Comparison of ENCODE assay signal across 11 cellular contexts in genomic region chr5:52943285-52943684, GRCh38. TPM values are rescaled to one million over a fixed set of nuclear protein-coding genes. Genes with fewer than 3 reads are reported as not detected.
DNase-seq lines count a peak whose midpoint lies in the region; ATAC-seq, FAIRE-seq and TF ChIP-seq lines count a peak whose summit lies in the region.
"Had no signal": no experiment of that assay in that cellular context is flagged by ENCODE, and none has a peak within 500 bp of the region (broad histone marks: within the 10 kb centered on the region; RNA-seq: fewer than 3 reads in every experiment).

No MANE protein-coding gene starts in this region.

- CTCF ChIA-PET in Calu3 (lab: Charles Lee) = no interaction called here
- CTCF ChIA-PET in endothelial cell of umbilical vein (lab: Charles Lee) = interaction anchor here (0.6 to 4.7 kb wide), 25 partner anchors 11 to 250 kb away, joined by 3 to 28 read pairs (median 4); partner anchors contain the start of gene ITGA2

- ATAC-seq in GM19372 (IDR thresholded peaks at IDR 0.05; ENCODE audit: low read depth, unreplicated experiment) = peak; percentile 57
- ATAC-seq: CD8-positive, alpha-beta T cell; psoas muscle had no signal

- dilution Hi-C loops in endothelial cell of umbilical vein (cut with MboI; ENCODE audit: extremely low pct_ligation_motif_present, low sequenced_read_pairs) = no loop called here

- H3K4me1 ChIP-seq in endothelial cell of umbilical vein (ENCODE audit: control insufficient read depth, extremely low read depth, insufficient read depth, low read length) = peaks cover 26% of the 10 kb centered on the region
- H3K4me1 ChIP-seq: psoas muscle had no signal

- no peak overlapping the region for H3K4me3 Mint-ChIP-seq in Calu3 (ENCODE audit: low read depth, unreplicated experiment)
- H3K4me3 Mint-ChIP-seq: CD8-positive, alpha-beta T cell had no signal

- no peaks in the 10 kb centered on the region for H3K36me3 ChIP-seq in endothelial cell of umbilical vein (ENCODE audit: control insufficient read depth in 2 of 2, extremely low read depth in 1 of 2, insufficient read depth in 2 of 2, low read length in 2 of 2)

- H3K9me1 ChIP-seq in endothelial cell of umbilical vein (replicated peaks; ENCODE audit: control insufficient read depth, extremely low read depth, insufficient read depth, low read length) = no peaks in the 10 kb centered on the region

- no peak overlapping the region for H3K4me3 ChIP-seq in endothelial cell of umbilical vein (replicated peaks in 1 of 3; ENCODE audit: insufficient read depth in 1 of 3, low read depth in 1 of 3, low read length in 3 of 3)
- H3K4me3 ChIP-seq: psoas muscle had no signal

- no peaks in the 10 kb centered on the region for H3K9me3 Mint-ChIP-seq in Calu3 (ENCODE audit: low read depth, unreplicated experiment)
- H3K9me3 Mint-ChIP-seq: CD8-positive, alpha-beta T cell had no signal

- H3K9me3 ChIP-seq in endothelial cell of umbilical vein (replicated peaks; ENCODE audit: control insufficient read depth, insufficient read depth, low read length) = no peaks in the 10 kb centered on the region
- H3K9me3 ChIP-seq: psoas muscle had no signal

- BruUV-seq in Calu3 (replicated peaks; lab: Mats Ljungman, UMichigan) = no TSS peak
- BruUV-seq in endothelial cell of umbilical vein (replicated peaks; lab: Mats Ljungman, UMichigan) = no TSS peak

- peaks cover under 1% of the 10 kb centered on the region for H4K20me1 ChIP-seq in endothelial cell of umbilical vein (replicated peaks; ENCODE audit: control insufficient read depth, extremely low read depth, insufficient read depth, low read length)

- peak; percentile 70 for FAIRE-seq in endothelial cell of umbilical vein (lab: Jason Lieb, UNC)

- POLR2A ChIA-PET in endothelial cell of umbilical vein (lab: Charles Lee) = no interaction called here

- intact Hi-C loops in Calu3 (cut with micrococcal nuclease; ENCODE audit: unreplicated experiment) (loop anchor here (10.0 kb wide), 1 partner anchor 1292 kb away; no protein-coding TSS in a partner anchor), endothelial cell of umbilical vein (cut with micrococcal nuclease) (loop anchor here (1.0 kb wide), 1 partner anchor 153 kb away; no protein-coding TSS in a partner anchor)

- H3K27me3 Mint-ChIP-seq in Calu3 (ENCODE audit: unreplicated experiment) = no peaks in the 10 kb centered on the region

- no peak overlapping the region for H3K4me2 ChIP-seq in endothelial cell of umbilical vein (ENCODE audit: insufficient read depth, low read length)

- no peak overlapping the region for H3K27ac ChIP-seq in endothelial cell of umbilical vein (ENCODE audit: insufficient read depth, low read depth, low read length)
- H3K27ac ChIP-seq: psoas muscle had no signal

- H3K27me3 ChIP-seq in endothelial cell of umbilical vein (ENCODE audit: control insufficient read depth in 2 of 2, insufficient read depth in 2 of 2, low read length in 2 of 2) = no peaks in the 10 kb centered on the region

- TF ChIP-seq CTCF in Calu3 (IDR thresholded peaks at IDR 0.05; ENCODE audit: unreplicated experiment) = peak; percentile 34
- peak; percentile 25; the same call in 1 of the 2 replicates for TF ChIP-seq CTCF in LNCAP (IDR thresholded peaks at IDR 0.05)
- TF ChIP-seq CTCF in endothelial cell of umbilical vein (IDR thresholded peaks at IDR 0.05; ENCODE audit: extremely low read depth in 1 of 2, insufficient read depth in 1 of 2, low read depth in 1 of 2, low read length in 2 of 2) = peak; percentile 23 to 44

- no peaks in the 10 kb centered on the region for H3K79me2 ChIP-seq in endothelial cell of umbilical vein (ENCODE audit: control insufficient read depth, insufficient read depth, low read length)

- no peak overlapping the region for H3K9ac ChIP-seq in endothelial cell of umbilical vein (replicated peaks; ENCODE audit: extremely low read depth, insufficient read depth, low read length)

- peak overlapping the region; percentile 24 for H2AFZ ChIP-seq in endothelial cell of umbilical vein (ENCODE audit: low read depth, low read length)

- no peaks in the 10 kb centered on the region for H3K36me3 Mint-ChIP-seq in Calu3 (ENCODE audit: insufficient read depth, unreplicated experiment)

- TF ChIP-seq POLR2A in endothelial cell of umbilical vein (IDR thresholded peaks at IDR 0.05; ENCODE audit: low read depth, low read length) = no peak

- DNase-seq in Calu3 (no peak), endothelial cell of umbilical vein (ENCODE audit: low read depth, low spot score) (peak; percentile 31), Ammon's horn (ENCODE audit: low spot score) (no peak), COLO829 (ENCODE audit: low spot score) (no peak), NCI-H1694 treated with DMSO at 0.1 percent for 48 hours (lab: John Stamatoyannopoulos, UW) (no peak), NCI-H345 treated with DMSO at 0.1 percent for 48 hours (lab: John Stamatoyannopoulos, UW; ENCODE audit: unreplicated experiment) (no peak)
- DNase-seq: CD8-positive, alpha-beta T cell; islet precursor cell had no signal

- no peak overlapping the region for H3K27ac Mint-ChIP-seq in Calu3 (ENCODE audit: unreplicated experiment)
- H3K27ac Mint-ChIP-seq: CD8-positive, alpha-beta T cell had no signal

- H3K4me1 Mint-ChIP-seq in Calu3 (ENCODE audit: low read depth, unreplicated experiment) = peaks cover 24% of the 10 kb centered on the region

TF ChIP-seq in endothelial cell of umbilical vein, 7 proteins besides CTCF, POLR2A, EP300 and RAD21:
- TF ChIP-seq FOS (IDR thresholded peaks at IDR 0.05; ENCODE audit: borderline replicate concordance, insufficient read depth, low read length) (no peak), GATA2 (IDR thresholded peaks at IDR 0.05; ENCODE audit: insufficient read depth, insufficient read length, low read depth, low read length) (no peak), MYC (IDR thresholded peaks at IDR 0.05; ENCODE audit: low read depth, low read length) (no peak), MAX (IDR thresholded peaks at IDR 0.05; ENCODE audit: insufficient read depth, insufficient read length) (no peak), EZH2 (IDR thresholded peaks at IDR 0.05; ENCODE audit: borderline replicate concordance, low read depth, low read length, severe bottlenecking) (no peak), POLR2AphosphoS5 (IDR thresholded peaks at IDR 0.05; ENCODE audit: insufficient read depth, low read depth, low read length) (no peak), JUN (IDR thresholded peaks at IDR 0.05; ENCODE audit: borderline replicate concordance, insufficient read depth, insufficient read length, low read depth) (no peak)

RNA-seq across cellular contexts. Expression of gene ITGA2, which starts 45.9 kb away (rescaled TPM):
- total RNA-seq in Calu3 (2022) = 91.9 and 101 TPM in 2 replicates
- total RNA-seq in endothelial cell of umbilical vein = 53.2 and 62.3 TPM in 2 replicates
- 8.9 and 11.2 TPM in 2 replicates for polyA plus RNA-seq in endothelial cell of umbilical vein
- polyA plus RNA-seq in endothelial cell of umbilical vein (2011; cell fraction: cytosol; rRNA removed) = 12.5 and 13.0 TPM in 2 replicates
- 19.5 and 23.9 TPM in 2 replicates for polyA plus RNA-seq in endothelial cell of umbilical vein (2011; cell fraction: nucleus; rRNA removed)
- 36.8 and 58.4 TPM in 2 replicates for polyA plus RNA-seq in endothelial cell of umbilical vein (2012)
- 48.2 and 48.9 TPM in 2 replicates for polyA minus RNA-seq in endothelial cell of umbilical vein
- 8.8 TPM for polyA minus RNA-seq in endothelial cell of umbilical vein (2011; cell fraction: cytosol; rRNA and poly(A)+ RNA removed)
- 32.6 and 52.9 TPM in 2 replicates for polyA minus RNA-seq in endothelial cell of umbilical vein (2011; cell fraction: nucleus; rRNA and poly(A)+ RNA removed)
- total RNA-seq: CD8-positive, alpha-beta T cell had no signal
